In genomic region chr12:46462641-46463355, GRCh38 we compare ENCODE assay signal across 21 cellular contexts.
DNase-seq lines count a peak whose midpoint lies in the region; FAIRE-seq and TF ChIP-seq lines count a peak whose summit lies in the region.
"Had no signal": no experiment of that assay in that cellular context is flagged by ENCODE, and none has a peak within 500 bp of the region (broad histone marks: within the 10 kb centered on the region; RNA-seq: fewer than 3 reads in every experiment).

No MANE protein-coding gene starts in this region.

- TF ChIP-seq EP300 in suprapubic skin (IDR thresholded peaks at IDR 0.05), result no peak

- H3T11ph ChIP-seq in H9 (ENCODE audit: low read length), result no peak overlapping the region

- no peak overlapping the region for H4K91ac ChIP-seq in H9 (ENCODE audit: insufficient read length, low read depth, low read length)

- H3K4me1 ChIP-seq in HEK293 (ENCODE audit: control insufficient read depth, insufficient read depth, low read length), result peaks cover 10% of the 10 kb centered on the region; the same call in 1 of the 2 replicates
- peaks cover 46% of the 10 kb centered on the region for H3K4me1 ChIP-seq in suprapubic skin
- no peaks in the 10 kb centered on the region for H3K4me1 ChIP-seq in H9 (ENCODE audit: insufficient read depth, low read length)

- no peak overlapping the region for H3K18ac ChIP-seq in H9 (ENCODE audit: insufficient read length, low read depth, low read length)

- TF ChIP-seq POLR2A in suprapubic skin (IDR thresholded peaks at IDR 0.05), result no peak
- no peak for TF ChIP-seq POLR2A in lower leg skin (IDR thresholded peaks at IDR 0.05)

- H3K23me2 ChIP-seq in H9 (ENCODE audit: insufficient read length, low read depth, low read length, poor library complexity, severe bottlenecking), result no peaks in the 10 kb centered on the region

- peaks cover 4 to 9% of the 10 kb centered on the region in 2 experiments; a peak in 4 of 5 replicates for H3K9me3 Mint-ChIP-seq in H9

- H3K4me2 ChIP-seq in H9 (ENCODE audit: insufficient read depth, insufficient read length, low read length), result no peak overlapping the region

- H3K27me3 ChIP-seq in suprapubic skin (no peaks in the 10 kb centered on the region), H9 (ENCODE audit: insufficient read depth, low read length) (no peaks in the 10 kb centered on the region)
- H3K27me3 ChIP-seq: spleen had no signal

- no peak overlapping the region for H3K27ac Mint-ChIP-seq in H9
- H3K27ac Mint-ChIP-seq: activated CD4-positive, alpha-beta T cell treated with anti-CD3 and anti-CD28 coated beads, Interleukin-2, amount 10 ng/mL, durations not matched to agents 7 days and 5 days; activated naive CD8-positive, alpha-beta T cell treated with anti-CD3 and anti-CD28 coated beads, Interleukin-2, amount 10 ng/mL, durations not matched to agents 7 days and 5 days; natural killer cell treated with Interleukin-12 subunit alpha and Interleukin-12 subunit beta and Interleukin-15 and Interleukin-18, amount 100 ng/mL, for 72 hours had no signal

- H3K27ac ChIP-seq in HEK293 (ENCODE audit: extremely low read depth, low read depth, low read length) (no peak overlapping the region), VCaP (peak overlapping the region; percentile 21; the same call in 1 of the 2 replicates), suprapubic skin (peak overlapping the region; percentile 40), H9 (ENCODE audit: insufficient read length, low read depth, low read length) (no peak overlapping the region)

- no peak overlapping the region for H2BK20ac ChIP-seq in H9 (ENCODE audit: low read depth, low read length, poor library complexity, severe bottlenecking)

- no peak for FAIRE-seq in RCC 7860 (lab: Jason Lieb, UNC)
- FAIRE-seq: G401.6, kidney had no signal

- no peaks in the 10 kb centered on the region for H3K9me3 ChIP-seq in HEK293 (ENCODE audit: control insufficient read depth, insufficient read depth, low read depth, low read length)
- no peaks in the 10 kb centered on the region for H3K9me3 ChIP-seq in suprapubic skin
- H3K9me3 ChIP-seq in H9 (ENCODE audit: control insufficient read depth, low read depth, low read length), result no peaks in the 10 kb centered on the region

- H2BK15ac ChIP-seq in H9 (ENCODE audit: low read depth, low read length), result no peak overlapping the region

- H3K36me3 Mint-ChIP-seq in H9 (ENCODE audit: insufficient read depth in 1 of 3, low read depth in 3 of 3), result peaks cover 0 to 6% (median 6%) of the 10 kb centered on the region in 3 experiments; a peak in 4 of 7 replicates
- H3K36me3 Mint-ChIP-seq: natural killer cell treated with Interleukin-12 subunit alpha and Interleukin-12 subunit beta and Interleukin-15 and Interleukin-18, amount 100 ng/mL, for 72 hours had no signal

- no peak overlapping the region for H3K9ac ChIP-seq in H9 (ENCODE audit: extremely low read depth, insufficient read length, low read length)

- no peaks in the 10 kb centered on the region for H3K79me2 ChIP-seq in H9 (ENCODE audit: insufficient read depth, low read length)

- DNase-seq in medulla oblongata (ENCODE audit: extremely low spot score) (peak; percentile 23), suprapubic skin (ENCODE audit: low spot score in 2 of 2) (no peak), H9 (no peak), GDM1 (lab: John Stamatoyannopoulos, UW) (no peak), RCC 7860 (ENCODE audit: low spot score) (no peak), lower leg skin (ENCODE audit: low spot score in 2 of 2) (no peak)
- DNase-seq: activated CD4-positive, alpha-beta T cell treated with anti-CD3 and anti-CD28 coated beads, Interleukin-2, amount 10 ng/mL, durations not matched to agents 7 days and 5 days; activated naive CD8-positive, alpha-beta T cell treated with anti-CD3 and anti-CD28 coated beads, Interleukin-2, amount 10 ng/mL, durations not matched to agents 7 days and 5 days; CD4-positive, alpha-beta memory T cell; DMS153; foreskin melanocyte; KBM-7; kidney; midbrain; NCI-H1694 treated with DMSO at 0.1 percent for 48 hours; SIG-M5; spleen had no signal

- no peak overlapping the region for H2BK12ac ChIP-seq in H9 (ENCODE audit: insufficient read length, low read depth, low read length)

- H3K79me1 ChIP-seq in H9 (ENCODE audit: insufficient read depth, low read depth, low read length, poor library complexity, severe bottlenecking), result no peaks in the 10 kb centered on the region

- no peaks in the 10 kb centered on the region for H4K20me1 ChIP-seq in H9 (ENCODE audit: control insufficient read depth, insufficient read depth, insufficient read length)

- 34% methylated on average over 3 of the region's 3 CpGs for WGBS in suprapubic skin
- WGBS in H9 (ENCODE audit: extremely low coverage, insufficient read length, low lambda C conversion rate), result no CpG with 5 or more reads among the region's 3 CpGs
- WGBS in lower leg skin, 2 donors, result 26 to 41% methylated on average over 3 of the region's 3 CpGs

- H3K36me3 ChIP-seq in HEK293 (ENCODE audit: control insufficient read depth in 2 of 2, insufficient read depth in 1 of 2, low read length in 2 of 2) (no peaks in the 10 kb centered on the region), suprapubic skin (no peaks in the 10 kb centered on the region)
- H3K36me3 ChIP-seq: spleen had no signal

- H2AK5ac ChIP-seq in H9 (ENCODE audit: insufficient read length, low read length), result no peak overlapping the region

- CTCF ChIA-PET in HEK293 (lab: Yijun Ruan, JAX), result no interaction called here

- H4K5ac ChIP-seq in H9 (ENCODE audit: insufficient read length, low read depth, low read length), result no peak overlapping the region

- no peak overlapping the region for H2AFZ ChIP-seq in H9 (ENCODE audit: low read length)

- no peak overlapping the region for H3K14ac ChIP-seq in H9 (ENCODE audit: insufficient read depth, low read length)

- H3K4me3 ChIP-seq in HEK293 (ENCODE audit: low read depth, low read length) (no peak overlapping the region), suprapubic skin (no peak overlapping the region), lower leg skin (ENCODE audit: low read depth, poor library complexity, severe bottlenecking) (no peak overlapping the region)
- H3K4me3 ChIP-seq: spleen had no signal

- no peak overlapping the region for H2BK5ac ChIP-seq in H9 (ENCODE audit: insufficient read length, low read length)

- H3K4me1 Mint-ChIP-seq in H9, result peaks cover 16 to 19% of the 10 kb centered on the region in 2 experiments

- intact Hi-C loops in lower leg skin (cut with DNase I; ENCODE audit: low total_unique reads), result no loop called here

- no peak overlapping the region for H3K4ac ChIP-seq in H9 (ENCODE audit: low read depth, low read length)

- TF ChIP-seq CTCF in HEK293 (tag by site-specific recombination; IDR thresholded peaks at IDR 0.05), result no peak
- no peak for TF ChIP-seq CTCF in VCaP (conservative IDR thresholded peaks at IDR 0.05)
- no peak for TF ChIP-seq CTCF in suprapubic skin (IDR thresholded peaks at IDR 0.05)
- TF ChIP-seq CTCF in H9 (conservative IDR thresholded peaks at IDR 0.05), result no peak
- TF ChIP-seq CTCF in lower leg skin (IDR thresholded peaks at IDR 0.05), result no peak

- POLR2A ChIA-PET in HEK293 (lab: Yijun Ruan, JAX), result no interaction called here

- H4K8ac ChIP-seq in H9 (replicated peaks; ENCODE audit: insufficient read length, low read depth, low read length), result no peak overlapping the region

- no peak overlapping the region for H3K23ac ChIP-seq in H9 (ENCODE audit: insufficient read length, low read depth, low read length)

- H3K4me3 Mint-ChIP-seq in H9, result no peak overlapping the region
- H3K4me3 Mint-ChIP-seq: activated CD4-positive, alpha-beta T cell treated with anti-CD3 and anti-CD28 coated beads, Interleukin-2, amount 10 ng/mL, durations not matched to agents 7 days and 5 days; activated naive CD8-positive, alpha-beta T cell treated with anti-CD3 and anti-CD28 coated beads, Interleukin-2, amount 10 ng/mL, durations not matched to agents 7 days and 5 days; CD4-positive, alpha-beta memory T cell; natural killer cell treated with Interleukin-12 subunit alpha and Interleukin-12 subunit beta and Interleukin-15 and Interleukin-18, amount 100 ng/mL, for 72 hours had no signal

- no peak overlapping the region for H3K56ac ChIP-seq in H9 (ENCODE audit: insufficient read length, low read depth, low read length)

- no peak overlapping the region for H2BK120ac ChIP-seq in H9 (ENCODE audit: low read depth, low read length, poor library complexity, severe bottlenecking)

- H3K27me3 Mint-ChIP-seq in H9 (ENCODE audit: low read depth), result no peaks in the 10 kb centered on the region
- H3K27me3 Mint-ChIP-seq: activated CD4-positive, alpha-beta T cell treated with anti-CD3 and anti-CD28 coated beads, Interleukin-2, amount 10 ng/mL, durations not matched to agents 7 days and 5 days; activated naive CD8-positive, alpha-beta T cell treated with anti-CD3 and anti-CD28 coated beads, Interleukin-2, amount 10 ng/mL, durations not matched to agents 7 days and 5 days; CD4-positive, alpha-beta memory T cell; natural killer cell treated with Interleukin-12 subunit alpha and Interleukin-12 subunit beta and Interleukin-15 and Interleukin-18, amount 100 ng/mL, for 72 hours had no signal

TF ChIP-seq in HEK293, 187 proteins besides CTCF, POLR2A, EP300 and RAD21 (continues in another document):
- TF ChIP-seq, protein P1, sequence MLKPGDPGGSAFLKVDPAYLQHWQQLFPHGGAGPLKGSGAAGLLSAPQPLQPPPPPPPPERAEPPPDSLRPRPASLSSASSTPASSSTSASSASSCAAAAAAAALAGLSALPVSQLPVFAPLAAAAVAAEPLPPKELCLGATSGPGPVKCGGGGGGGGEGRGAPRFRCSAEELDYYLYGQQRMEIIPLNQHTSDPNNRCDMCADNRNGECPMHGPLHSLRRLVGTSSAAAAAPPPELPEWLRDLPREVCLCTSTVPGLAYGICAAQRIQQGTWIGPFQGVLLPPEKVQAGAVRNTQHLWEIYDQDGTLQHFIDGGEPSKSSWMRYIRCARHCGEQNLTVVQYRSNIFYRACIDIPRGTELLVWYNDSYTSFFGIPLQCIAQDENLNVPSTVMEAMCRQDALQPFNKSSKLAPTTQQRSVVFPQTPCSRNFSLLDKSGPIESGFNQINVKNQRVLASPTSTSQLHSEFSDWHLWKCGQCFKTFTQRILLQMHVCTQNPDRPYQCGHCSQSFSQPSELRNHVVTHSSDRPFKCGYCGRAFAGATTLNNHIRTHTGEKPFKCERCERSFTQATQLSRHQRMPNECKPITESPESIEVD (tag by site-specific recombination; IDR thresholded peaks at IDR 0.05), result peak; percentile 46; the same call in 1 of the 2 replicates
- TF ChIP-seq, protein P2, sequence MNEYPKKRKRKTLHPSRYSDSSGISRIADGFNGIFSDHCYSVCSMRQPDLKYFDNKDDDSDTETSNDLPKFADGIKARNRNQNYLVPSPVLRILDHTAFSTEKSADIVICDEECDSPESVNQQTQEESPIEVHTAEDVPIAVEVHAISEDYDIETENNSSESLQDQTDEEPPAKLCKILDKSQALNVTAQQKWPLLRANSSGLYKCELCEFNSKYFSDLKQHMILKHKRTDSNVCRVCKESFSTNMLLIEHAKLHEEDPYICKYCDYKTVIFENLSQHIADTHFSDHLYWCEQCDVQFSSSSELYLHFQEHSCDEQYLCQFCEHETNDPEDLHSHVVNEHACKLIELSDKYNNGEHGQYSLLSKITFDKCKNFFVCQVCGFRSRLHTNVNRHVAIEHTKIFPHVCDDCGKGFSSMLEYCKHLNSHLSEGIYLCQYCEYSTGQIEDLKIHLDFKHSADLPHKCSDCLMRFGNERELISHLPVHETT (tag by site-specific recombination; IDR thresholded peaks at IDR 0.05), result no peak
- no peak for TF ChIP-seq ZNF776 (tag by site-specific recombination; IDR thresholded peaks at IDR 0.05; ENCODE audit: borderline replicate concordance)

Comparison
In these comparisons a context has a peak if more than half of its experiments do, and no peak if none do; other contexts are left out.
1. H3K27ac ChIP-seq: peak in VCaP (single experiment) and suprapubic skin (single experiment); none in HEK293 (single experiment) and H9 (single experiment).